40 cellular contexts compared by ENCODE assay signal in genomic region chrX:45150821-45151220, GRCh38. TPM values are rescaled to one million over a fixed set of nuclear protein-coding genes. Genes with fewer than 3 reads are reported as not detected.
"Had no signal": no experiment of that assay in that cellular context is flagged by ENCODE, and none has a peak within 500 bp of the region (broad histone marks: within the 10 kb centered on the region; RNA-seq: fewer than 3 reads in every experiment).

No MANE protein-coding gene starts in this region.

- ATAC-seq: activated naive CD4-positive, alpha-beta T cell treated with anti-CD3 and anti-CD28 coated beads, Interleukin-2, amount 50 U/mL, for 72 hours; activated naive CD8-positive, alpha-beta T cell treated with anti-CD3 and anti-CD28 coated beads, Interleukin-2, amount 50 U/mL, for 24 hours; activated T-cell treated with anti-CD3 and anti-CD28 coated beads, Interleukin-2, amount 50 U/mL, for 4 hours; activated T-cell treated with anti-CD3 and anti-CD28 coated beads, Interleukin-2, amount 50 U/mL, for 72 hours; activated T-helper 17 cell treated with anti-CD3 and anti-CD28 coated beads, Interleukin-2, amount 50 U/mL, for 72 hours; body of pancreas had no signal

- DNase-seq: activated effector memory CD4-positive, alpha-beta T cell treated with anti-CD3 and anti-CD28 coated beads, Interleukin-2, amount 50 U/mL, for 16 hours; activated effector memory CD4-positive, alpha-beta T cell treated with Interleukin-2 at 50 U/mL for 16 hours; activated gamma-delta T cell; activated gamma-delta T cell treated with Interleukin-2 at 50 U/mL for 16 hours; activated naive CD4-positive, alpha-beta T cell; activated naive CD4-positive, alpha-beta T cell treated with anti-CD3 and anti-CD28 coated beads for 36 hours; activated naive CD4-positive, alpha-beta T cell treated with anti-CD3 and anti-CD28 coated beads, Interleukin-2, amount 10 ng/mL, durations not matched to agents 7 days and 5 days; activated naive CD4-positive, alpha-beta T cell treated with anti-CD3 and anti-CD28 coated beads, Interleukin-2, amount 50 U/mL, for 16 hours; activated naive CD4-positive, alpha-beta T cell treated with Interleukin-2 at 50 U/mL for 16 hours; activated naive CD8-positive, alpha-beta T cell treated with anti-CD3 and anti-CD28 coated beads for 36 hours; activated naive CD8-positive, alpha-beta T cell treated with anti-CD3 and anti-CD28 coated beads, Interleukin-2, amount 10 ng/mL, durations not matched to agents 7 days and 5 days; activated naive CD8-positive, alpha-beta T cell treated with anti-CD3 and anti-CD28 coated beads, Interleukin-2, amount 50 U/mL, for 24 hours; activated T-cell treated with anti-CD3 and anti-CD28 coated beads, Interleukin-2, amount 50 U/mL, for 1 hour; activated T-cell treated with anti-CD3 and anti-CD28 coated beads, Interleukin-2, amount 50 U/mL, for 24 hours; activated T-cell treated with anti-CD3 and anti-CD28 coated beads, Interleukin-2, amount 50 U/mL, for 4 hours; activated T-cell treated with anti-CD3 and anti-CD28 coated beads, Interleukin-2, amount 50 U/mL, for 48 hours; activated T-cell treated with anti-CD3 and anti-CD28 coated beads, Interleukin-2, amount 50 U/mL, for 72 hours; adrenal gland; amniotic stem cell; amygdala; anterior cingulate cortex; body of pancreas; brain microvascular endothelial cell; caudate nucleus; central memory CD4-positive, alpha-beta T cell; cerebellar nuclear complex had no signal

- H3K27ac Mint-ChIP-seq: activated naive CD4-positive, alpha-beta T cell treated with anti-CD3 and anti-CD28 coated beads for 36 hours; activated naive CD4-positive, alpha-beta T cell treated with anti-CD3 and anti-CD28 coated beads, Interleukin-2, amount 10 ng/mL, durations not matched to agents 7 days and 5 days; activated naive CD4-positive, alpha-beta T cell treated with anti-CD3 and anti-CD28 coated beads, Interleukin-2, amount 50 U/mL, for 24 hours; activated naive CD8-positive, alpha-beta T cell; activated naive CD8-positive, alpha-beta T cell treated with anti-CD3 and anti-CD28 coated beads for 36 hours; activated naive CD8-positive, alpha-beta T cell treated with anti-CD3 and anti-CD28 coated beads, Interleukin-2, amount 10 ng/mL, durations not matched to agents 7 days and 5 days; activated naive CD8-positive, alpha-beta T cell treated with anti-CD3 and anti-CD28 coated beads, Interleukin-2, amount 50 U/mL, for 24 hours; activated T-cell treated with anti-CD3 and anti-CD28 coated beads, Interleukin-2, amount 50 U/mL, for 24 hours; activated T-cell treated with anti-CD3 and anti-CD28 coated beads, Interleukin-2, amount 50 U/mL, for 72 hours; activated T-helper 1 cell treated with anti-CD3 and anti-CD28 coated beads, Interleukin-12 subunit alpha, Interleukin-12 subunit beta, Interleukin-2, Interleukin-4 antibody, amounts not matched to agents 30 ng/mL and 10 ng/mL and 1 ng/mL, durations not matched to agents 14 hours and 24 hours and 36 hours; activated T-helper 17 cell treated with anti-CD3 and anti-CD28 coated beads, Interleukin-2, amount 50 U/mL, for 72 hours; activated T-helper 2 cell treated with anti-CD3 and anti-CD28 coated beads, Interferon-gamma antibody, Interleukin-2, Interleukin-4, amounts not matched to agents 10 μg/mL and 5 μg/mL and 100 μg/mL, durations not matched to agents 14 hours and 24 hours and 36 hours; brain had no signal

- H3K4me3 Mint-ChIP-seq: activated naive CD4-positive, alpha-beta T cell treated with anti-CD3 and anti-CD28 coated beads for 36 hours; activated naive CD4-positive, alpha-beta T cell treated with anti-CD3 and anti-CD28 coated beads, Interleukin-2, amount 10 ng/mL, durations not matched to agents 7 days and 5 days; activated naive CD4-positive, alpha-beta T cell treated with anti-CD3 and anti-CD28 coated beads, Interleukin-2, amount 50 U/mL, for 24 hours; activated naive CD8-positive, alpha-beta T cell; activated naive CD8-positive, alpha-beta T cell treated with anti-CD3 and anti-CD28 coated beads for 36 hours; activated naive CD8-positive, alpha-beta T cell treated with anti-CD3 and anti-CD28 coated beads, Interleukin-2, amount 10 ng/mL, durations not matched to agents 7 days and 5 days; activated naive CD8-positive, alpha-beta T cell treated with anti-CD3 and anti-CD28 coated beads, Interleukin-2, amount 50 U/mL, for 24 hours; activated T-cell treated with anti-CD3 and anti-CD28 coated beads, Interleukin-2, amount 50 U/mL, for 24 hours; activated T-cell treated with anti-CD3 and anti-CD28 coated beads, Interleukin-2, amount 50 U/mL, for 4 hours; activated T-cell treated with anti-CD3 and anti-CD28 coated beads, Interleukin-2, amount 50 U/mL, for 72 hours; activated T-helper 1 cell treated with anti-CD3 and anti-CD28 coated beads, Interleukin-12 subunit alpha, Interleukin-12 subunit beta, Interleukin-2, Interleukin-4 antibody, amounts not matched to agents 30 ng/mL and 10 ng/mL and 1 ng/mL, durations not matched to agents 14 hours and 24 hours and 36 hours; activated T-helper 17 cell treated with anti-CD3 and anti-CD28 coated beads, Interleukin-2, amount 50 U/mL, for 72 hours; brain; central memory CD8-positive, alpha-beta T cell had no signal

- H3K36me3 ChIP-seq: adrenal gland, ascending aorta, brain microvascular endothelial cell, breast epithelium, cardiac muscle cell had no signal

- H3K9me3 ChIP-seq: adrenal gland, ascending aorta, body of pancreas, breast epithelium had no signal

- H3K9me3 Mint-ChIP-seq: activated naive CD4-positive, alpha-beta T cell treated with anti-CD3 and anti-CD28 coated beads for 36 hours; activated naive CD4-positive, alpha-beta T cell treated with anti-CD3 and anti-CD28 coated beads, Interleukin-2, amount 10 ng/mL, durations not matched to agents 7 days and 5 days; activated naive CD4-positive, alpha-beta T cell treated with anti-CD3 and anti-CD28 coated beads, Interleukin-2, amount 50 U/mL, for 24 hours; activated naive CD4-positive, alpha-beta T cell treated with anti-CD3 and anti-CD28 coated beads, Interleukin-2, amount 50 U/mL, for 72 hours; activated naive CD8-positive, alpha-beta T cell treated with anti-CD3 and anti-CD28 coated beads for 36 hours; activated naive CD8-positive, alpha-beta T cell treated with anti-CD3 and anti-CD28 coated beads, Interleukin-2, amount 10 ng/mL, durations not matched to agents 7 days and 5 days; activated naive CD8-positive, alpha-beta T cell treated with anti-CD3 and anti-CD28 coated beads, Interleukin-2, amount 50 U/mL, for 24 hours; activated T-cell treated with anti-CD3 and anti-CD28 coated beads, Interleukin-2, amount 50 U/mL, for 24 hours; activated T-cell treated with anti-CD3 and anti-CD28 coated beads, Interleukin-2, amount 50 U/mL, for 4 hours; activated T-cell treated with anti-CD3 and anti-CD28 coated beads, Interleukin-2, amount 50 U/mL, for 72 hours; activated T-helper 1 cell treated with anti-CD3 and anti-CD28 coated beads, Interleukin-12 subunit alpha, Interleukin-12 subunit beta, Interleukin-2, Interleukin-4 antibody, amounts not matched to agents 30 ng/mL and 10 ng/mL and 1 ng/mL, durations not matched to agents 14 hours and 24 hours and 36 hours; activated T-helper 17 cell treated with anti-CD3 and anti-CD28 coated beads, Interleukin-2, amount 50 U/mL, for 72 hours; activated T-helper 2 cell treated with anti-CD3 and anti-CD28 coated beads, Interferon-gamma antibody, Interleukin-2, Interleukin-4, amounts not matched to agents 10 μg/mL and 5 μg/mL and 100 μg/mL, durations not matched to agents 14 hours and 24 hours and 36 hours; central memory CD8-positive, alpha-beta T cell had no signal

- H3K36me3 Mint-ChIP-seq: activated naive CD4-positive, alpha-beta T cell treated with anti-CD3 and anti-CD28 coated beads, Interleukin-2, amount 10 ng/mL, durations not matched to agents 7 days and 5 days; activated naive CD4-positive, alpha-beta T cell treated with anti-CD3 and anti-CD28 coated beads, Interleukin-2, amount 50 U/mL, for 24 hours; activated naive CD4-positive, alpha-beta T cell treated with anti-CD3 and anti-CD28 coated beads, Interleukin-2, amount 50 U/mL, for 72 hours; activated naive CD8-positive, alpha-beta T cell; activated naive CD8-positive, alpha-beta T cell treated with anti-CD3 and anti-CD28 coated beads for 36 hours; activated naive CD8-positive, alpha-beta T cell treated with anti-CD3 and anti-CD28 coated beads, Interleukin-2, amount 10 ng/mL, durations not matched to agents 7 days and 5 days; brain had no signal

- H3K4me3 ChIP-seq: adrenal gland, ascending aorta, body of pancreas, breast epithelium, cardiac muscle cell had no signal

- H3K4me1 ChIP-seq: ascending aorta, body of pancreas, breast epithelium had no signal

- H3K27me3 Mint-ChIP-seq: activated naive CD4-positive, alpha-beta T cell treated with anti-CD3 and anti-CD28 coated beads, Interleukin-2, amount 10 ng/mL, durations not matched to agents 7 days and 5 days; activated naive CD4-positive, alpha-beta T cell treated with anti-CD3 and anti-CD28 coated beads, Interleukin-2, amount 50 U/mL, for 24 hours; activated naive CD8-positive, alpha-beta T cell; activated naive CD8-positive, alpha-beta T cell treated with anti-CD3 and anti-CD28 coated beads for 36 hours; activated naive CD8-positive, alpha-beta T cell treated with anti-CD3 and anti-CD28 coated beads, Interleukin-2, amount 10 ng/mL, durations not matched to agents 7 days and 5 days; activated naive CD8-positive, alpha-beta T cell treated with anti-CD3 and anti-CD28 coated beads, Interleukin-2, amount 50 U/mL, for 24 hours; activated T-cell treated with anti-CD3 and anti-CD28 coated beads, Interleukin-2, amount 50 U/mL, for 24 hours; activated T-helper 17 cell treated with anti-CD3 and anti-CD28 coated beads, Interleukin-2, amount 50 U/mL, for 72 hours; central memory CD8-positive, alpha-beta T cell had no signal

- H3K27ac ChIP-seq: adrenal gland, ascending aorta, body of pancreas, brain microvascular endothelial cell, breast epithelium, cardiac muscle cell had no signal

- H3K27me3 ChIP-seq: ascending aorta, body of pancreas, brain microvascular endothelial cell, cardiac muscle cell had no signal

- H3K4me1 Mint-ChIP-seq: activated naive CD4-positive, alpha-beta T cell treated with anti-CD3 and anti-CD28 coated beads, Interleukin-2, amount 10 ng/mL, durations not matched to agents 7 days and 5 days; activated naive CD4-positive, alpha-beta T cell treated with anti-CD3 and anti-CD28 coated beads, Interleukin-2, amount 50 U/mL, for 24 hours; activated naive CD8-positive, alpha-beta T cell treated with anti-CD3 and anti-CD28 coated beads for 36 hours; activated naive CD8-positive, alpha-beta T cell treated with anti-CD3 and anti-CD28 coated beads, Interleukin-2, amount 10 ng/mL, durations not matched to agents 7 days and 5 days; activated naive CD8-positive, alpha-beta T cell treated with anti-CD3 and anti-CD28 coated beads, Interleukin-2, amount 50 U/mL, for 24 hours; activated T-helper 17 cell treated with anti-CD3 and anti-CD28 coated beads, Interleukin-2, amount 50 U/mL, for 72 hours; brain; central memory CD8-positive, alpha-beta T cell had no signal

RNA-seq across cellular contexts. Expression of gene DIPK2B, which starts 49.9 kb away (rescaled TPM):
- total RNA-seq: activated naive CD4-positive, alpha-beta T cell treated with anti-CD3 and anti-CD28 coated beads for 36 hours; activated naive CD8-positive, alpha-beta T cell treated with anti-CD3 and anti-CD28 coated beads for 36 hours; activated naive CD8-positive, alpha-beta T cell treated with anti-CD3 and anti-CD28 coated beads, Interleukin-2, amount 10 ng/mL, durations not matched to agents 7 days and 5 days; activated T-helper 1 cell treated with anti-CD3 and anti-CD28 coated beads, Interleukin-12 subunit alpha, Interleukin-12 subunit beta, Interleukin-2, Interleukin-4 antibody, amounts not matched to agents 30 ng/mL and 10 ng/mL and 1 ng/mL, durations not matched to agents 14 hours and 24 hours and 36 hours; activated T-helper 2 cell treated with anti-CD3 and anti-CD28 coated beads, Interferon-gamma antibody, Interleukin-2, Interleukin-4, amounts not matched to agents 10 μg/mL and 5 μg/mL and 100 μg/mL, durations not matched to agents 14 hours and 24 hours and 36 hours; astrocyte; bronchial epithelial cell; chondrocyte had no signal
- polyA plus RNA-seq: cardiac muscle cell had no signal
